18 cellular contexts compared by ENCODE assay signal in genomic region chr14:24143511-24143910, GRCh38. TPM values are rescaled to one million over a fixed set of nuclear protein-coding genes. Genes with fewer than 3 reads are reported as not detected.
A peak's percentile ranks its signal among the peaks of the same experiment; 100 is the strongest.
DNase-seq lines count a peak whose midpoint lies in the region; ATAC-seq, FAIRE-seq and TF ChIP-seq lines count a peak whose summit lies in the region.
"Had no signal": no experiment of that assay in that cellular context is flagged by ENCODE, and none has a peak within 500 bp of the region (broad histone marks: within the 10 kb centered on the region; RNA-seq: fewer than 3 reads in every experiment).

No MANE protein-coding gene starts in this region.

- DNase-seq in stimulated activated naive CD8-positive, alpha-beta T cell treated with anti-CD3 and anti-CD28 coated beads, Interleukin-15, amount 100 ng/mL, for 72 hours: no peak
- no peak for DNase-seq in activated CD8-positive, alpha-beta T cell treated with anti-CD3 and anti-CD28 coated beads, Interleukin-2, amount 10 ng/mL, durations not matched to agents 7 days and 5 days
- DNase-seq in hepatic stellate cell (ENCODE audit: low spot score) (peak; percentile 64), D721Med (ENCODE audit: insufficient read length, low spot score) (no peak), GM12892 (ENCODE audit: insufficient read length) (no peak)
- DNase-seq: amniotic stem cell, foreskin keratinocyte, GDM1, midbrain, NCI-H1048, NCI-H446, uterus had no signal

- ATAC-seq in stimulated activated naive CD8-positive, alpha-beta T cell treated with anti-CD3 and anti-CD28 coated beads, Interleukin-15, amount 100 ng/mL, for 72 hours: no peak
- no peak for ATAC-seq in activated CD8-positive, alpha-beta T cell treated with anti-CD3 and anti-CD28 coated beads, Interleukin-2, amount 10 ng/mL, durations not matched to agents 7 days and 5 days
- ATAC-seq in HG02588 (IDR thresholded peaks at IDR 0.05; ENCODE audit: unreplicated experiment) (no peak), HG03354 (IDR thresholded peaks at IDR 0.05; ENCODE audit: poor library complexity, severe bottlenecking, unreplicated experiment) (no peak)
- ATAC-seq: foreskin keratinocyte, HCT116 had no signal

- no peak for TF ChIP-seq CTCF in D721Med (IDR thresholded peaks at IDR 0.05; ENCODE audit: insufficient read depth, missing control alignments)

- POLR2A ChIA-PET in activated CD8-positive, alpha-beta T cell treated with anti-CD3 and anti-CD28 coated beads, Interleukin-2, amount 10 ng/mL, durations not matched to agents 7 days and 5 days (lab: Charles Lee): interaction anchor here (0.7 to 2.2 kb wide), 4 partner anchors 15 to 526 kb away, joined by 3 to 14 read pairs (median 4); partner anchors contain the start of genes DCAF11, IRF9 and NRL

- CTCF ChIA-PET in activated CD8-positive, alpha-beta T cell treated with anti-CD3 and anti-CD28 coated beads, Interleukin-2, amount 10 ng/mL, durations not matched to agents 7 days and 5 days (lab: Charles Lee): interaction anchor here (4.8 to 6.1 kb wide), 2 partner anchors 17 to 28 kb away, joined by 22 to 77 read pairs; partner anchors contain the start of genes DCAF11, IRF9 and NRL

- FAIRE-seq in D721Med (lab: Jason Lieb, UNC) (no peak), GM12892 (lab: Jason Lieb, UNC) (no peak)
- FAIRE-seq: GM18507, islet of Langerhans had no signal

- peak overlapping the region; percentile 53 for H3K4me3 Mint-ChIP-seq in stimulated activated naive CD8-positive, alpha-beta T cell treated with anti-CD3 and anti-CD28 coated beads, Interleukin-15, Interleukin-2, amounts not matched to agents 100 ng/mL and 50 ng/mL, for 24 hours
- H3K4me3 Mint-ChIP-seq in stimulated activated naive CD8-positive, alpha-beta T cell treated with anti-CD3 and anti-CD28 coated beads, Interleukin-15, amount 100 ng/mL, for 72 hours: peak overlapping the region in 1 of 2 donors; percentile 96
- H3K4me3 Mint-ChIP-seq in activated CD8-positive, alpha-beta T cell treated with anti-CD3 and anti-CD28 coated beads, Interleukin-2, amount 10 ng/mL, durations not matched to agents 7 days and 5 days: no peak overlapping the region

- peaks cover 63% of the 10 kb centered on the region for H3K36me3 Mint-ChIP-seq in stimulated activated naive CD8-positive, alpha-beta T cell treated with anti-CD3 and anti-CD28 coated beads, Interleukin-15, Interleukin-2, amounts not matched to agents 100 ng/mL and 50 ng/mL, for 24 hours (ENCODE audit: low read depth)
- peaks cover 76% of the 10 kb centered on the region for H3K36me3 Mint-ChIP-seq in activated CD8-positive, alpha-beta T cell treated with anti-CD3 and anti-CD28 coated beads, Interleukin-2, amount 10 ng/mL, durations not matched to agents 7 days and 5 days (ENCODE audit: low read depth)

- TF ChIP-seq POLR2A in GM12892 (IDR thresholded peaks at IDR 0.05; ENCODE audit: low read depth, low read length): no peak; the same call in 1 of the 2 replicates

- peak overlapping the region; percentile 62 for H3K27ac Mint-ChIP-seq in stimulated activated naive CD8-positive, alpha-beta T cell treated with anti-CD3 and anti-CD28 coated beads, Interleukin-15, Interleukin-2, amounts not matched to agents 100 ng/mL and 50 ng/mL, for 24 hours
- no peak overlapping the region for H3K27ac Mint-ChIP-seq in stimulated activated naive CD8-positive, alpha-beta T cell treated with anti-CD3 and anti-CD28 coated beads, Interleukin-15, amount 100 ng/mL, for 72 hours
- H3K27ac Mint-ChIP-seq in activated CD8-positive, alpha-beta T cell treated with anti-CD3 and anti-CD28 coated beads, Interleukin-2, amount 10 ng/mL, durations not matched to agents 7 days and 5 days: peak overlapping the region; percentile 1

- peaks cover 62% of the 10 kb centered on the region for H3K4me1 Mint-ChIP-seq in stimulated activated naive CD8-positive, alpha-beta T cell treated with anti-CD3 and anti-CD28 coated beads, Interleukin-15, Interleukin-2, amounts not matched to agents 100 ng/mL and 50 ng/mL, for 24 hours (ENCODE audit: low read depth)
- H3K4me1 Mint-ChIP-seq in stimulated activated naive CD8-positive, alpha-beta T cell treated with anti-CD3 and anti-CD28 coated beads, Interleukin-15, amount 100 ng/mL, for 72 hours: peaks cover 70% of the 10 kb centered on the region
- peaks cover 54% of the 10 kb centered on the region for H3K4me1 Mint-ChIP-seq in activated CD8-positive, alpha-beta T cell treated with anti-CD3 and anti-CD28 coated beads, Interleukin-2, amount 10 ng/mL, durations not matched to agents 7 days and 5 days (ENCODE audit: low read depth)

- H3K27me3 Mint-ChIP-seq in stimulated activated naive CD8-positive, alpha-beta T cell treated with anti-CD3 and anti-CD28 coated beads, Interleukin-15, Interleukin-2, amounts not matched to agents 100 ng/mL and 50 ng/mL, for 24 hours: no peaks in the 10 kb centered on the region
- no peaks in the 10 kb centered on the region for H3K27me3 Mint-ChIP-seq in stimulated activated naive CD8-positive, alpha-beta T cell treated with anti-CD3 and anti-CD28 coated beads, Interleukin-15, amount 100 ng/mL, for 72 hours
- H3K27me3 Mint-ChIP-seq in activated CD8-positive, alpha-beta T cell treated with anti-CD3 and anti-CD28 coated beads, Interleukin-2, amount 10 ng/mL, durations not matched to agents 7 days and 5 days (ENCODE audit: low read depth): no peaks in the 10 kb centered on the region

- no peaks in the 10 kb centered on the region for H3K9me3 Mint-ChIP-seq in stimulated activated naive CD8-positive, alpha-beta T cell treated with anti-CD3 and anti-CD28 coated beads, Interleukin-15, Interleukin-2, amounts not matched to agents 100 ng/mL and 50 ng/mL, for 24 hours
- no peaks in the 10 kb centered on the region for H3K9me3 Mint-ChIP-seq in stimulated activated naive CD8-positive, alpha-beta T cell treated with anti-CD3 and anti-CD28 coated beads, Interleukin-15, amount 100 ng/mL, for 72 hours
- no peaks in the 10 kb centered on the region for H3K9me3 Mint-ChIP-seq in activated CD8-positive, alpha-beta T cell treated with anti-CD3 and anti-CD28 coated beads, Interleukin-2, amount 10 ng/mL, durations not matched to agents 7 days and 5 days (ENCODE audit: insufficient read depth)

RNA-seq across cellular contexts. Expression of gene EMC9, which starts 2.1 kb away (rescaled TPM):
- total RNA-seq in activated CD8-positive, alpha-beta T cell treated with anti-CD3 and anti-CD28 coated beads, Interleukin-2, amount 10 ng/mL, durations not matched to agents 7 days and 5 days: 10 to 100 TPM; 49.9 to 53.2 TPM
- 21.2 TPM for polyA plus RNA-seq in GM12892 (2012; ENCODE audit: missing spikeins)

RNA-seq across cellular contexts. Expression of gene PSME2, which starts 2.9 kb away (rescaled TPM):
- total RNA-seq in activated CD8-positive, alpha-beta T cell treated with anti-CD3 and anti-CD28 coated beads, Interleukin-2, amount 10 ng/mL, durations not matched to agents 7 days and 5 days: 100 to 1,000 TPM; 635 to 636 TPM
- 772 TPM for polyA plus RNA-seq in GM12892 (2012; ENCODE audit: missing spikeins)

RNA-seq across cellular contexts. Expression of gene RNF31, which starts 3.8 kb away (rescaled TPM):
- total RNA-seq in activated CD8-positive, alpha-beta T cell treated with anti-CD3 and anti-CD28 coated beads, Interleukin-2, amount 10 ng/mL, durations not matched to agents 7 days and 5 days: 100 to 1,000 TPM; 123 to 142 TPM
- 38.3 TPM for polyA plus RNA-seq in GM12892 (2012; ENCODE audit: missing spikeins)

RNA-seq across cellular contexts. Expression of gene PSME1, which starts 7.5 kb away (rescaled TPM):
- total RNA-seq in activated CD8-positive, alpha-beta T cell treated with anti-CD3 and anti-CD28 coated beads, Interleukin-2, amount 10 ng/mL, durations not matched to agents 7 days and 5 days: 100 to 1,000 TPM; 516 to 530 TPM
- 467 TPM for polyA plus RNA-seq in GM12892 (2012; ENCODE audit: missing spikeins)

RNA-seq across cellular contexts. Expression of gene FITM1, which starts 13.1 kb away (rescaled TPM):
- total RNA-seq in activated CD8-positive, alpha-beta T cell treated with anti-CD3 and anti-CD28 coated beads, Interleukin-2, amount 10 ng/mL, durations not matched to agents 7 days and 5 days: 1 to 10 TPM; 1.4 to 2.1 TPM
- not detected for polyA plus RNA-seq in GM12892 (2012; ENCODE audit: missing spikeins)

Comparison
In these comparisons a context has a peak if more than half of its experiments do, and no peak if none do; other contexts are left out.
1. H3K27ac Mint-ChIP-seq: peak in stimulated activated naive CD8-positive, alpha-beta T cell treated with anti-CD3 and anti-CD28 coated beads, Interleukin-15, Interleukin-2, amounts not matched to agents 100 ng/mL and 50 ng/mL, for 24 hours (single experiment) and activated CD8-positive, alpha-beta T cell treated with anti-CD3 and anti-CD28 coated beads, Interleukin-2, amount 10 ng/mL, durations not matched to agents 7 days and 5 days (single experiment); none in stimulated activated naive CD8-positive, alpha-beta T cell treated with anti-CD3 and anti-CD28 coated beads, Interleukin-15, amount 100 ng/mL, for 72 hours (0 of 2).